ENCODE assay signal across 21 cellular contexts in genomic region chr3:188257384-188257961, GRCh38.
DNase-seq lines count a peak whose midpoint lies in the region; ATAC-seq and TF ChIP-seq lines count a peak whose summit lies in the region.
"Had no signal": no experiment of that assay in that cellular context is flagged by ENCODE, and none has a peak within 500 bp of the region (broad histone marks: within the 10 kb centered on the region; RNA-seq: fewer than 3 reads in every experiment).

No MANE protein-coding gene starts in this region.

- H3K4me1 Mint-ChIP-seq in activated CD4-positive, alpha-beta T cell treated with anti-CD3 and anti-CD28 coated beads, Interleukin-2, amount 10 ng/mL, durations not matched to agents 24 days and 14 days = peaks cover 47% of the 10 kb centered on the region
- peaks cover 57% of the 10 kb centered on the region for H3K4me1 Mint-ChIP-seq in activated T-helper 2 cell treated with anti-CD3 and anti-CD28 coated beads, Interferon-gamma antibody, Interleukin-2, Interleukin-4, amounts not matched to agents 10 μg/mL and 5 μg/mL and 100 μg/mL, durations not matched to agents 14 hours and 24 hours and 36 hours (ENCODE audit: low read depth)
- H3K4me1 Mint-ChIP-seq in stimulated activated effector memory CD8-positive, alpha-beta T cell treated with anti-CD3 and anti-CD28 coated beads, Interleukin-12 subunit alpha, Interleukin-12 subunit beta, amount 100 ng/mL, for 72 hours = peaks cover 47% of the 10 kb centered on the region

- H3K27ac Mint-ChIP-seq in activated CD4-positive, alpha-beta T cell treated with anti-CD3 and anti-CD28 coated beads, Interleukin-2, amount 10 ng/mL, durations not matched to agents 24 days and 14 days = peak overlapping the region; percentile 85
- H3K27ac Mint-ChIP-seq in activated T-helper 2 cell treated with anti-CD3 and anti-CD28 coated beads, Interferon-gamma antibody, Interleukin-2, Interleukin-4, amounts not matched to agents 10 μg/mL and 5 μg/mL and 100 μg/mL, durations not matched to agents 14 hours and 24 hours and 36 hours = peak overlapping the region; percentile 70
- H3K27ac Mint-ChIP-seq in stimulated activated effector memory CD8-positive, alpha-beta T cell treated with anti-CD3 and anti-CD28 coated beads, Interleukin-12 subunit alpha, Interleukin-12 subunit beta, amount 100 ng/mL, for 72 hours = no peak overlapping the region
- H3K27ac Mint-ChIP-seq: activated CD4-positive, alpha-beta T cell treated with anti-CD3 and anti-CD28 coated beads, Interleukin-2, amount 10 ng/mL, durations not matched to agents 7 days and 5 days; CD4-positive, CD25-positive, alpha-beta regulatory T cell had no signal

- peaks cover 6% of the 10 kb centered on the region for H3K9me3 Mint-ChIP-seq in activated CD4-positive, alpha-beta T cell treated with anti-CD3 and anti-CD28 coated beads, Interleukin-2, amount 10 ng/mL, durations not matched to agents 24 days and 14 days
- peaks cover 13% of the 10 kb centered on the region for H3K9me3 Mint-ChIP-seq in activated T-helper 2 cell treated with anti-CD3 and anti-CD28 coated beads, Interferon-gamma antibody, Interleukin-2, Interleukin-4, amounts not matched to agents 10 μg/mL and 5 μg/mL and 100 μg/mL, durations not matched to agents 14 hours and 24 hours and 36 hours
- no peaks in the 10 kb centered on the region for H3K9me3 Mint-ChIP-seq in stimulated activated effector memory CD8-positive, alpha-beta T cell treated with anti-CD3 and anti-CD28 coated beads, Interleukin-12 subunit alpha, Interleukin-12 subunit beta, amount 100 ng/mL, for 72 hours
- H3K9me3 Mint-ChIP-seq: activated T-cell treated with anti-CD3 and anti-CD28 coated beads, Interleukin-2, amount 50 U/mL, for 4 hours; immature natural killer cell; neural crest cell had no signal

- H3K27me3 Mint-ChIP-seq in activated CD4-positive, alpha-beta T cell treated with anti-CD3 and anti-CD28 coated beads, Interleukin-2, amount 10 ng/mL, durations not matched to agents 24 days and 14 days = no peaks in the 10 kb centered on the region
- H3K27me3 Mint-ChIP-seq in activated T-helper 2 cell treated with anti-CD3 and anti-CD28 coated beads, Interferon-gamma antibody, Interleukin-2, Interleukin-4, amounts not matched to agents 10 μg/mL and 5 μg/mL and 100 μg/mL, durations not matched to agents 14 hours and 24 hours and 36 hours (ENCODE audit: low read depth) = no peaks in the 10 kb centered on the region
- H3K27me3 Mint-ChIP-seq: activated CD4-positive, alpha-beta T cell treated with anti-CD3 and anti-CD28 coated beads, Interleukin-2, amount 10 ng/mL, durations not matched to agents 7 days and 5 days; CD4-positive, CD25-positive, alpha-beta regulatory T cell had no signal

- peaks cover 24% of the 10 kb centered on the region for H3K36me3 Mint-ChIP-seq in activated CD4-positive, alpha-beta T cell treated with anti-CD3 and anti-CD28 coated beads, Interleukin-2, amount 10 ng/mL, durations not matched to agents 24 days and 14 days (ENCODE audit: low read depth)
- H3K36me3 Mint-ChIP-seq in activated T-helper 2 cell treated with anti-CD3 and anti-CD28 coated beads, Interferon-gamma antibody, Interleukin-2, Interleukin-4, amounts not matched to agents 10 μg/mL and 5 μg/mL and 100 μg/mL, durations not matched to agents 14 hours and 24 hours and 36 hours (ENCODE audit: low read depth) = peaks cover 35% of the 10 kb centered on the region
- no peaks in the 10 kb centered on the region for H3K36me3 Mint-ChIP-seq in stimulated activated effector memory CD8-positive, alpha-beta T cell treated with anti-CD3 and anti-CD28 coated beads, Interleukin-12 subunit alpha, Interleukin-12 subunit beta, amount 100 ng/mL, for 72 hours

- H3K4me1 ChIP-seq in right lobe of liver = peaks cover 0 to 20% (median 2%) of the 10 kb centered on the region in 4 donors
- H3K4me1 ChIP-seq: HAP-1 had no signal

- no peaks in the 10 kb centered on the region for H3K9me3 ChIP-seq in right lobe of liver
- H3K9me3 ChIP-seq: adrenal gland, HAP-1, SJSA1 had no signal

- 13% methylated on average over 2 of the region's 2 CpGs for WGBS in right lobe of liver (ENCODE audit: insufficient coverage, low coverage, low lambda C conversion rate, missing lambda C conversion rate)

- H3K4me3 Mint-ChIP-seq in activated CD4-positive, alpha-beta T cell treated with anti-CD3 and anti-CD28 coated beads, Interleukin-2, amount 10 ng/mL, durations not matched to agents 24 days and 14 days = no peak overlapping the region
- no peak overlapping the region for H3K4me3 Mint-ChIP-seq in activated T-helper 2 cell treated with anti-CD3 and anti-CD28 coated beads, Interferon-gamma antibody, Interleukin-2, Interleukin-4, amounts not matched to agents 10 μg/mL and 5 μg/mL and 100 μg/mL, durations not matched to agents 14 hours and 24 hours and 36 hours (ENCODE audit: low read depth)
- no peak overlapping the region for H3K4me3 Mint-ChIP-seq in stimulated activated effector memory CD8-positive, alpha-beta T cell treated with anti-CD3 and anti-CD28 coated beads, Interleukin-12 subunit alpha, Interleukin-12 subunit beta, amount 100 ng/mL, for 72 hours
- H3K4me3 Mint-ChIP-seq: activated CD4-positive, alpha-beta T cell treated with anti-CD3 and anti-CD28 coated beads, Interleukin-2, amount 10 ng/mL, durations not matched to agents 7 days and 5 days; activated T-cell treated with anti-CD3 and anti-CD28 coated beads, Interleukin-2, amount 50 U/mL, for 4 hours; CD4-positive, CD25-positive, alpha-beta regulatory T cell; neural crest cell; T-helper 2 cell treated with Interferon-gamma antibody and Interleukin-4, amounts not matched to agents 5 μg/mL and 100 μg/mL, for 36 hours had no signal

- DNase-seq in activated CD4-positive, alpha-beta T cell treated with anti-CD3 and anti-CD28 coated beads, Interleukin-2, amount 10 ng/mL, durations not matched to agents 24 days and 14 days = no peak
- DNase-seq in activated CD4-positive, alpha-beta T cell treated with anti-CD3 and anti-CD28 coated beads for 4 hours = no peak
- DNase-seq in activated T-helper 2 cell treated with anti-CD3 and anti-CD28 coated beads, Interferon-gamma antibody, Interleukin-2, Interleukin-4, amounts not matched to agents 10 μg/mL and 5 μg/mL and 100 μg/mL, durations not matched to agents 14 hours and 24 hours and 36 hours (ENCODE audit: low spot score) = no peak
- DNase-seq in right lobe of liver (no peak), germinal center (ENCODE audit: low spot score) (no peak), cerebellar nuclear complex (lab: John Stamatoyannopoulos, UW) (no peak)
- no peak for DNase-seq in stimulated activated effector memory CD8-positive, alpha-beta T cell treated with anti-CD3 and anti-CD28 coated beads, Interleukin-12 subunit alpha, Interleukin-12 subunit beta, amount 100 ng/mL, for 72 hours (ENCODE audit: low spot score in 2 of 2)
- DNase-seq: activated CD4-positive, alpha-beta T cell treated with anti-CD3 and anti-CD28 coated beads, Interleukin-2, amount 10 ng/mL, durations not matched to agents 7 days and 5 days; activated T-cell treated with anti-CD3 and anti-CD28 coated beads, Interleukin-2, amount 50 U/mL, for 4 hours; adrenal gland; CD4-positive, CD25-positive, alpha-beta regulatory T cell; immature natural killer cell; mesendoderm; NCI-H1436; stimulated activated CD4-positive, alpha-beta T cell treated with anti-CD3 and anti-CD28 coated beads, Interleukin-2, amount 100 ng/mL, for 48 hours had no signal

- no peaks in the 10 kb centered on the region for H3K36me3 ChIP-seq in right lobe of liver
- H3K36me3 ChIP-seq: adrenal gland, HAP-1 had no signal

- no peak overlapping the region for H3K27ac ChIP-seq in right lobe of liver
- H3K27ac ChIP-seq: adrenal gland, SJSA1 had no signal

- H3K4me3 ChIP-seq in right lobe of liver = no peak overlapping the region
- H3K4me3 ChIP-seq: adrenal gland, HAP-1, SJSA1 had no signal

- ATAC-seq in right lobe of liver = peak; percentile 16 to 56 (median 32)
- ATAC-seq in stimulated activated effector memory CD8-positive, alpha-beta T cell treated with anti-CD3 and anti-CD28 coated beads, Interleukin-12 subunit alpha, Interleukin-12 subunit beta, amount 100 ng/mL, for 72 hours = peak; percentile 38
- ATAC-seq in HG02884 (IDR thresholded peaks at IDR 0.05; ENCODE audit: unreplicated experiment) = no peak
- ATAC-seq: activated T-cell treated with anti-CD3 and anti-CD28 coated beads, Interleukin-2, amount 50 U/mL, for 4 hours; sciatic nerve had no signal

- intact Hi-C loops in activated CD4-positive, alpha-beta T cell treated with anti-CD3 and anti-CD28 coated beads, Interleukin-2, amount 10 ng/mL, durations not matched to agents 24 days and 14 days (cut with micrococcal nuclease) = loop anchor here (1.0 to 5.0 kb wide), 5 partner anchors 52 to 660 kb away; no protein-coding TSS in a partner anchor
- intact Hi-C loops in activated T-helper 2 cell treated with anti-CD3 and anti-CD28 coated beads, Interferon-gamma antibody, Interleukin-2, Interleukin-4, amounts not matched to agents 10 μg/mL and 5 μg/mL and 100 μg/mL, durations not matched to agents 14 hours and 24 hours and 36 hours (cut with micrococcal nuclease) = loop anchor here (1.0 to 5.0 kb wide), 6 partner anchors 27 to 197 kb away; no protein-coding TSS in a partner anchor
- intact Hi-C loops in right lobe of liver (cut with DNase I) = no loop called here

- TF ChIP-seq CTCF in right lobe of liver (IDR thresholded peaks at IDR 0.05) = no peak

- TF ChIP-seq POLR2A in right lobe of liver (IDR thresholded peaks at IDR 0.05) = no peak

- H3K27me3 ChIP-seq in right lobe of liver = no peaks in the 10 kb centered on the region
- H3K27me3 ChIP-seq: adrenal gland, SJSA1 had no signal

Comparison
In these comparisons a context has a peak if more than half of its experiments do, and no peak if none do; other contexts are left out.
1. intact Hi-C loops: an anchor here in activated CD4-positive, alpha-beta T cell treated with anti-CD3 and anti-CD28 coated beads, Interleukin-2, amount 10 ng/mL, durations not matched to agents 24 days and 14 days (1.0 to 5.0 kb wide) and activated T-helper 2 cell treated with anti-CD3 and anti-CD28 coated beads, Interferon-gamma antibody, Interleukin-2, Interleukin-4, amounts not matched to agents 10 μg/mL and 5 μg/mL and 100 μg/mL, durations not matched to agents 14 hours and 24 hours and 36 hours (1.0 to 5.0 kb wide); none called in right lobe of liver.